In the genomic region with DNA sequence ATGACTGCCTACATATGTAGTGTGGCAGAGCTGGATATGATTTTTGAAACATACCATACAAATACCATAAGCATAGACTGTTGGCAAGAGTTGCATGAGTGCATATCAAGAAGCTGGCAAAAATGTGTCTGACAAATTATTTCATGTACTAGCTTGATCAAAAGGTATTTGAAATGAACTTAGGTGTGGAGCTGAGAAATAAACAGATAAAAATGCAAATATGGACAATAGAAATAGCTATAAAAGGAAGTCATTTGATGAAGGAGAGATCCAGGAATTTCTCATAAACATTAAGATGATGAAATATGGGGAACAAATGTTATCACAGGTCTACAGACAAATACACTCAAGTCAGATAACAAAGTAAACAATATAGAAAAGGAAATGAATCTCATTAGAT, we compare ENCODE assay signal across 26 cellular contexts.
"Had no signal": no experiment of that assay in that cellular context is flagged by ENCODE, and none has a peak within 500 bp of the region (broad histone marks: within the 10 kb centered on the region; RNA-seq: fewer than 3 reads in every experiment).

No MANE protein-coding gene starts in this region.

- H3K4me3 Mint-ChIP-seq: immature natural killer cell; memory B cell; natural killer cell; stimulated activated naive CD8-positive, alpha-beta T cell treated with anti-CD3 and anti-CD28 coated beads, Interleukin-15, amount 100 ng/mL, for 72 hours; type B pancreatic cell had no signal

- H3K27me3 Mint-ChIP-seq: stimulated activated naive CD8-positive, alpha-beta T cell treated with anti-CD3 and anti-CD28 coated beads, Interleukin-15, amount 100 ng/mL, for 72 hours; type B pancreatic cell had no signal

- H3K27me3 ChIP-seq: esophagus squamous epithelium, ovary, right lobe of liver, suprapubic skin, thyroid gland had no signal

- ATAC-seq: left lobe of liver; natural killer cell; right lobe of liver; stimulated activated naive CD8-positive, alpha-beta T cell treated with anti-CD3 and anti-CD28 coated beads, Interleukin-15, amount 100 ng/mL, for 72 hours had no signal

- H3K27ac Mint-ChIP-seq: immature natural killer cell; memory B cell; natural killer cell; stimulated activated naive CD8-positive, alpha-beta T cell treated with anti-CD3 and anti-CD28 coated beads, Interleukin-15, amount 100 ng/mL, for 72 hours; type B pancreatic cell had no signal

- H3K36me3 Mint-ChIP-seq: memory B cell, natural killer cell, type B pancreatic cell had no signal

- H3K4me3 ChIP-seq: dorsolateral prefrontal cortex, esophagus squamous epithelium, lung, ovary, right lobe of liver, suprapubic skin, thyroid gland had no signal

- DNase-seq: cerebellar nuclear complex; cortex of kidney; dorsolateral prefrontal cortex; effector CD4-positive, alpha-beta T cell; erythroblast; esophagus squamous epithelium; hypothalamus; immature natural killer cell; islet precursor cell; natural killer cell; occipital lobe; ovary; posterior cingulate gyrus; right lobe of liver; small intestine; stimulated activated CD4-positive, alpha-beta T cell treated with anti-CD3 and anti-CD28 coated beads, Interleukin-1b, Interleukin-23, amount 100 ng/mL, for 48 hours; stimulated activated CD4-positive, alpha-beta T cell treated with anti-CD3 and anti-CD28 coated beads, Interleukin-4, amount 100 ng/mL, for 1 hour; stimulated activated CD8-positive, alpha-beta memory T cell treated with anti-CD3 and anti-CD28 coated beads, Interleukin-4, amount 100 ng/mL, for 48 hours; stimulated activated naive CD4-positive, alpha-beta T cell; stimulated activated naive CD8-positive, alpha-beta T cell treated with anti-CD3 and anti-CD28 coated beads, Interleukin-15, amount 100 ng/mL, for 72 hours; thyroid gland had no signal

- H3K9me3 ChIP-seq: esophagus squamous epithelium, ovary, right lobe of liver, suprapubic skin, thyroid gland had no signal

- H3K27ac ChIP-seq: dorsolateral prefrontal cortex, esophagus squamous epithelium, ovary, right lobe of liver, suprapubic skin, thyroid gland had no signal

- H3K4me1 ChIP-seq: esophagus squamous epithelium, right lobe of liver, suprapubic skin, thyroid gland had no signal

- H3K36me3 ChIP-seq: esophagus squamous epithelium, ovary, right lobe of liver, suprapubic skin, thyroid gland had no signal

- H3K9me3 Mint-ChIP-seq: immature natural killer cell; memory B cell; natural killer cell; stimulated activated naive CD8-positive, alpha-beta T cell treated with anti-CD3 and anti-CD28 coated beads, Interleukin-15, amount 100 ng/mL, for 72 hours had no signal
